In the genomic region with DNA sequence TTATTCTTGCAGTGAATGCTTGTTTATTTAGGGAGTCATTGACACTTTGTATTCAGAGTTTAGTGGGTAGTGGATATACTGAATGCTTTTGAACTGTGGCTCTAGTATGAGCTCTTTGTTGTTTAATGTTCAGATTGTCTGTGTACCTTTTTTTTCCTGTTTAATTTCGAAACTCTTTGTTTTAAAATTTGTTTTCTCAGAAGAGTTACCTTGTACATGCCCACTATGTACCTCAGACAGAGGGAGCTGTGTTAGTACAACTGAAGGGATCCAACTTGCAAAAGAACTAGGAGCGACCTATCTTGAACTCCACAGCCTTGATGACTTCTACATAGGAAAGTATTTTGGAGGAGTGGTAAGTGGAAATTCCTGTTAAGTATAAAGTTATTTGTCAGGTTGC, we compare ENCODE assay signal across 23 cellular contexts.
"Had no signal": no experiment of that assay in that cellular context is flagged by ENCODE, and none has a peak within 500 bp of the region (broad histone marks: within the 10 kb centered on the region; RNA-seq: fewer than 3 reads in every experiment).

No MANE protein-coding gene starts in this region.

- H3K36me3 ChIP-seq: breast epithelium, neutrophil, ovary had no signal

- H3K9me3 ChIP-seq: breast epithelium, heart right ventricle, left ventricle myocardium inferior, neutrophil, ovary, stomach, tibial artery had no signal

- H3K27me3 ChIP-seq: breast epithelium, foreskin keratinocyte, heart right ventricle, neutrophil, ovary, stomach, tibial artery had no signal

- ATAC-seq: effector memory CD8-positive, alpha-beta T cell; esophagus mucosa; foreskin keratinocyte; stimulated activated naive B cell treated with anti-CD40 and anti-IgM and Interleukin-4, amounts not matched to agents 10 μg/mL and 1 μg/mL and 100 μg/mL, for 72 hours had no signal

- DNase-seq: activated CD4-positive, alpha-beta T cell treated with anti-CD3 and anti-CD28 coated beads for 4 hours; activated CD4-positive, alpha-beta T cell treated with anti-CD3 and anti-CD28 coated beads, Interleukin-2, amount 50 U/mL, for 4 hours; activated naive CD4-positive, alpha-beta T cell; activated T-cell treated with anti-CD3 and anti-CD28 coated beads for 4 hours; activated T-cell treated with anti-CD3 and anti-CD28 coated beads, Interleukin-2, amount 50 U/mL, for 72 hours; effector memory CD8-positive, alpha-beta T cell; foreskin keratinocyte; heart right ventricle; left ventricle myocardium inferior; mammary epithelial cell; naive B cell; nephron progenitor cell; ovary; retina; stimulated activated CD4-positive, alpha-beta T cell treated with anti-CD3 and anti-CD28 coated beads, Interleukin-15, amount 100 ng/mL, for 24 hours; stimulated activated CD4-positive, alpha-beta T cell treated with anti-CD3 and anti-CD28 coated beads, Interleukin-2, amount 100 ng/mL, for 24 hours; stimulated activated naive B cell treated with anti-CD40 and anti-IgM and Interleukin-4, amounts not matched to agents 10 μg/mL and 1 μg/mL and 100 μg/mL, for 72 hours; stomach; tibial artery had no signal

- H3K4me3 ChIP-seq: breast epithelium, coronary artery, heart right ventricle, left ventricle myocardium inferior, ovary, stomach, tibial artery had no signal

- H3K27ac ChIP-seq: breast epithelium, coronary artery, foreskin keratinocyte, left ventricle myocardium inferior, neutrophil, ovary, stomach, tibial artery had no signal

- H3K4me1 ChIP-seq: breast epithelium, foreskin keratinocyte had no signal
